ENCODE assay signal across 10 cellular contexts in genomic region chr1:100250264-100250663, GRCh38. TPM values are rescaled to one million over a fixed set of nuclear protein-coding genes. Genes with fewer than 3 reads are reported as not detected.
DNase-seq lines count a peak whose midpoint lies in the region; ATAC-seq and TF ChIP-seq lines count a peak whose summit lies in the region.
"Had no signal": no experiment of that assay in that cellular context is flagged by ENCODE, and none has a peak within 500 bp of the region (broad histone marks: within the 10 kb centered on the region; RNA-seq: fewer than 3 reads in every experiment).

No MANE protein-coding gene starts in this region.

- CTCF ChIA-PET in CD4-positive, alpha-beta memory T cell (lab: Charles Lee; ENCODE audit: partially characterized antibody): interaction anchor here (0.7 to 2.2 kb wide), 5 partner anchors 16 to 187 kb away, joined by 3 to 11 read pairs (median 3); partner anchors contain the start of gene RTCA

- peaks cover 9 to 17% (median 15%) of the 10 kb centered on the region in 4 donors for H3K4me1 Mint-ChIP-seq in CD4-positive, alpha-beta memory T cell
- peaks cover 10% of the 10 kb centered on the region for H3K4me1 Mint-ChIP-seq in HFFc6 (ENCODE audit: low read depth)

- H3K9me3 Mint-ChIP-seq in CD4-positive, alpha-beta memory T cell: no peaks in the 10 kb centered on the region
- H3K9me3 Mint-ChIP-seq in HFFc6: no peaks in the 10 kb centered on the region
- H3K9me3 Mint-ChIP-seq: activated naive CD8-positive, alpha-beta T cell treated with anti-CD3 and anti-CD28 coated beads, Interleukin-2, amount 10 ng/mL, durations not matched to agents 7 days and 5 days; T-cell had no signal

- no peak for ATAC-seq in GM21360 (IDR thresholded peaks at IDR 0.05; ENCODE audit: unreplicated experiment)

- intact Hi-C loops in CD4-positive, alpha-beta memory T cell (cut with micrococcal nuclease): no loop called here
- intact Hi-C loops in esophagus muscularis mucosa (cut with DNase I) (no loop called here), prostate gland (cut with DNase I) (loop anchor here (5.0 kb wide), 2 partner anchors 118 to 202 kb away; partner anchors contain the start of genes SASS6 and TRMT13)

- POLR2A ChIA-PET in CD4-positive, alpha-beta memory T cell (lab: Charles Lee; ENCODE audit: partially characterized antibody): interaction anchor here (0.6 to 4.0 kb wide), 18 partner anchors 12 to 400 kb away, joined by 3 to 63 read pairs (median 4); partner anchors contain the start of genes AGL, CDC14A, RTCA and SLC35A3

- H3K4me3 Mint-ChIP-seq in CD4-positive, alpha-beta memory T cell: no peak overlapping the region
- no peak overlapping the region for H3K4me3 Mint-ChIP-seq in HFFc6
- H3K4me3 Mint-ChIP-seq: activated naive CD8-positive, alpha-beta T cell treated with anti-CD3 and anti-CD28 coated beads, Interleukin-2, amount 10 ng/mL, durations not matched to agents 7 days and 5 days; T-cell had no signal

- 0% methylated on average over 1 of the region's 1 CpG for WGBS in esophagus muscularis mucosa
- WGBS in prostate gland: 0% methylated on average over 1 of the region's 1 CpG

- no peak overlapping the region for H3K27ac Mint-ChIP-seq in CD4-positive, alpha-beta memory T cell
- no peak overlapping the region for H3K27ac Mint-ChIP-seq in HFFc6
- H3K27ac Mint-ChIP-seq: activated naive CD8-positive, alpha-beta T cell treated with anti-CD3 and anti-CD28 coated beads, Interleukin-2, amount 10 ng/mL, durations not matched to agents 7 days and 5 days; T-cell had no signal

- H3K27me3 Mint-ChIP-seq in CD4-positive, alpha-beta memory T cell: no peaks in the 10 kb centered on the region
- peaks cover 8% of the 10 kb centered on the region; the same call in 1 of the 2 replicates for H3K27me3 Mint-ChIP-seq in HFFc6 (ENCODE audit: insufficient read depth)
- H3K27me3 Mint-ChIP-seq: T-cell had no signal

- no peaks in the 10 kb centered on the region for H3K36me3 ChIP-seq in CD4-positive, alpha-beta memory T cell (ENCODE audit: insufficient read depth, low read length)
- H3K36me3 ChIP-seq in esophagus muscularis mucosa: no peaks in the 10 kb centered on the region
- H3K36me3 ChIP-seq in prostate gland: no peaks in the 10 kb centered on the region

- H3K4me3 ChIP-seq in CD4-positive, alpha-beta memory T cell (ENCODE audit: low read length in 2 of 2): peak overlapping the region; percentile 93 to 95
- H3K4me3 ChIP-seq in esophagus muscularis mucosa: peak overlapping the region; percentile 62 to 89 (median 76)
- H3K4me3 ChIP-seq in prostate gland: peak overlapping the region; percentile 69 to 90

- peak overlapping the region; percentile 76 for H3K27ac ChIP-seq in CD4-positive, alpha-beta memory T cell (ENCODE audit: low read depth, low read length)
- H3K27ac ChIP-seq in esophagus muscularis mucosa (replicated peaks in 1 of 4): peak overlapping the region; percentile 80 to 95 (median 89)
- peak overlapping the region; percentile 84 to 85 for H3K27ac ChIP-seq in prostate gland

- no peaks in the 10 kb centered on the region for H3K36me3 Mint-ChIP-seq in CD4-positive, alpha-beta memory T cell
- H3K36me3 Mint-ChIP-seq in HFFc6 (ENCODE audit: low read depth): no peaks in the 10 kb centered on the region

- DNase-seq in CD4-positive, alpha-beta memory T cell: no peak
- DNase-seq in NAMALWA (ENCODE audit: low spot score): peak; percentile 19
- DNase-seq in esophagus muscularis mucosa (ENCODE audit: extremely low spot score): no peak
- no peak for DNase-seq in prostate gland (ENCODE audit: low spot score)
- DNase-seq in germinal center (ENCODE audit: low spot score): no peak
- DNase-seq in stimulated activated naive CD4-positive, alpha-beta T cell (lab: John Stamatoyannopoulos, UW): no peak
- DNase-seq in HFFc6: no peak

- no peak for TF ChIP-seq POLR2A in esophagus muscularis mucosa (IDR thresholded peaks at IDR 0.05; ENCODE audit: low read depth)
- TF ChIP-seq POLR2A in prostate gland (IDR thresholded peaks at IDR 0.05): no peak

- H3K9me3 ChIP-seq in CD4-positive, alpha-beta memory T cell (ENCODE audit: control insufficient read depth in 1 of 2, low read length in 2 of 2): no peaks in the 10 kb centered on the region
- H3K9me3 ChIP-seq in esophagus muscularis mucosa (no peaks in the 10 kb centered on the region), prostate gland (no peaks in the 10 kb centered on the region)

- TF ChIP-seq CTCF in esophagus muscularis mucosa (IDR thresholded peaks at IDR 0.05) (no peak), prostate gland (IDR thresholded peaks at IDR 0.05) (no peak), HFFc6 (IDR thresholded peaks at IDR 0.05) (no peak)

- H3K27me3 ChIP-seq in CD4-positive, alpha-beta memory T cell (ENCODE audit: insufficient read depth, low read length): no peaks in the 10 kb centered on the region
- H3K27me3 ChIP-seq in esophagus muscularis mucosa (no peaks in the 10 kb centered on the region), prostate gland (replicated peaks; ENCODE audit: insufficient read depth) (no peaks in the 10 kb centered on the region)

- TF ChIP-seq EP300 in esophagus muscularis mucosa (IDR thresholded peaks at IDR 0.05): no peak

- H3K4me1 ChIP-seq in CD4-positive, alpha-beta memory T cell (ENCODE audit: insufficient read depth, low read length): peaks cover 32% of the 10 kb centered on the region
- H3K4me1 ChIP-seq in esophagus muscularis mucosa: peaks cover 4 to 25% (median 22%) of the 10 kb centered on the region in 4 donors
- no peaks in the 10 kb centered on the region for H3K4me1 ChIP-seq in prostate gland (replicated peaks)

RNA-seq across cellular contexts. Expression of gene DBT, which starts 0.6 kb away (rescaled TPM):
- 10 to 100 TPM; 16.1 to 16.8 TPM for total RNA-seq in CD4-positive, alpha-beta memory T cell
- 1 to 10 TPM; 2.1 to 6.5 TPM for polyA plus RNA-seq in CD4-positive, alpha-beta memory T cell
- total RNA-seq in esophagus muscularis mucosa (10 to 100 TPM in 3 of 4 donors, 1 to 10 TPM in 1; 9.1 to 14.2 (median 12.6) TPM), prostate gland (10 to 100 TPM in 1 of 2 donors, 1 to 10 TPM in 1; 7.6 to 17.3 TPM)
- 10 to 100 TPM in 3 of 6 experiments, 1 to 10 TPM in 3; 8.6 to 12.3 (median 10.2) TPM for total RNA-seq in HFFc6 (2021; fragmentation: NEBNext Ultra II Directional; extraction: Animal tissue kit (Norgen Biotek cat#: 25700))

RNA-seq across cellular contexts. Expression of gene RTCA, which starts 15.8 kb away (rescaled TPM):
- total RNA-seq in CD4-positive, alpha-beta memory T cell: 10 to 100 TPM; 39.7 to 41.4 TPM
- polyA plus RNA-seq in CD4-positive, alpha-beta memory T cell: 10 to 100 TPM; 19.0 to 24.6 TPM
- total RNA-seq in esophagus muscularis mucosa: 10 to 100 TPM; 18.7 to 22.0 (median 21.4) TPM
- total RNA-seq in prostate gland: 10 to 100 TPM; 19.8 to 22.4 TPM
- 10 to 100 TPM; 47.4 to 55.7 (median 53.2) TPM for total RNA-seq in HFFc6 (2021; fragmentation: NEBNext Ultra II Directional; extraction: Animal tissue kit (Norgen Biotek cat#: 25700))
